Comparison of ENCODE assay signal across 8 cellular contexts in genomic region chr1:45802343-45803298, GRCh38. TPM values are rescaled to one million over a fixed set of nuclear protein-coding genes. Genes with fewer than 3 reads are reported as not detected.
A peak's percentile ranks its signal among the peaks of the same experiment; 100 is the strongest.
DNase-seq lines count a peak whose midpoint lies in the region; ATAC-seq and TF ChIP-seq lines count a peak whose summit lies in the region.

No MANE protein-coding gene starts in this region.

- no peaks in the 10 kb centered on the region for H3K9me3 Mint-ChIP-seq in activated naive CD4-positive, alpha-beta T cell treated with anti-CD3 and anti-CD28 coated beads, Interleukin-2, amount 50 U/mL, for 72 hours

- H3K36me3 ChIP-seq in DOHH2 (ENCODE audit: control insufficient read depth, low read length) (peaks cover 35% of the 10 kb centered on the region), neuron (ENCODE audit: insufficient read depth, low read length) (peaks cover 9% of the 10 kb centered on the region)

- H3F3A ChIP-seq in DOHH2 (ENCODE audit: control insufficient read depth, insufficient read depth), result no peaks in the 10 kb centered on the region

- peak; percentile 31 for ATAC-seq in HG02798 (IDR thresholded peaks at IDR 0.05; ENCODE audit: poor library complexity, unreplicated experiment)
- ATAC-seq in activated naive CD4-positive, alpha-beta T cell treated with anti-CD3 and anti-CD28 coated beads, Interleukin-2, amount 50 U/mL, for 72 hours, result peak in 1 of 2 donors; percentile 90
- ATAC-seq in HG02623 (IDR thresholded peaks at IDR 0.05; ENCODE audit: unreplicated experiment), result no peak
- ATAC-seq in GM19324 (IDR thresholded peaks at IDR 0.05; ENCODE audit: low FRiP score, unreplicated experiment), result no peak

- peak overlapping the region; percentile 97 for H2AFZ ChIP-seq in neuron (ENCODE audit: low read depth, low read length)

- peak; percentile 68 for DNase-seq in NCI-H748 (lab: John Stamatoyannopoulos, UW; ENCODE audit: unreplicated experiment)
- DNase-seq in activated naive CD4-positive, alpha-beta T cell treated with anti-CD3 and anti-CD28 coated beads, Interleukin-2, amount 50 U/mL, for 72 hours (ENCODE audit: low spot score in 2 of 2), result peak; percentile 15 to 75
- DNase-seq in glomerular endothelial cell (ENCODE audit: extremely low read depth, low read depth, low spot score), result peak; percentile 34

- H3K4me2 ChIP-seq in DOHH2 (ENCODE audit: low read length), result peak overlapping the region; percentile 77

- H3K27me3 ChIP-seq in DOHH2 (ENCODE audit: control insufficient read depth, low read length) (no peaks in the 10 kb centered on the region), neuron (ENCODE audit: insufficient read depth, low read length) (no peaks in the 10 kb centered on the region)

- H3K79me2 ChIP-seq in DOHH2 (ENCODE audit: control insufficient read depth, low read length), result peaks cover 43% of the 10 kb centered on the region

- TF ChIP-seq CTCF in DOHH2 (IDR thresholded peaks at IDR 0.05; ENCODE audit: low read depth, low read length, poor library complexity, severe bottlenecking), result no peak

- no peaks in the 10 kb centered on the region for H3K9me2 ChIP-seq in DOHH2 (replicated peaks; ENCODE audit: control insufficient read depth, low read length)

- H3K27ac ChIP-seq in DOHH2 (ENCODE audit: low read depth, low read length), result peak overlapping the region; percentile 55

- H3K4me3 ChIP-seq in DOHH2 (ENCODE audit: low read length) (peak overlapping the region; percentile 93), neuron (ENCODE audit: low read length) (peak overlapping the region; percentile 60)

- peak overlapping the region; percentile 83 to 87 for H3K27ac Mint-ChIP-seq in activated naive CD4-positive, alpha-beta T cell treated with anti-CD3 and anti-CD28 coated beads, Interleukin-2, amount 50 U/mL, for 72 hours

- peaks cover 13 to 20% of the 10 kb centered on the region in 2 donors for H3K36me3 Mint-ChIP-seq in activated naive CD4-positive, alpha-beta T cell treated with anti-CD3 and anti-CD28 coated beads, Interleukin-2, amount 50 U/mL, for 72 hours

- H3K9me3 ChIP-seq in DOHH2 (ENCODE audit: control insufficient read depth, insufficient read depth, low read length) (no peaks in the 10 kb centered on the region), neuron (ENCODE audit: low read length) (no peaks in the 10 kb centered on the region)

- H4K20me1 ChIP-seq in DOHH2 (ENCODE audit: control insufficient read depth, insufficient read depth, low read depth, low read length), result peaks cover 12% of the 10 kb centered on the region

- H3K4me1 ChIP-seq in DOHH2 (ENCODE audit: control insufficient read depth, low read length) (peaks cover 41% of the 10 kb centered on the region), neuron (ENCODE audit: insufficient read depth, low read length) (peaks cover 25% of the 10 kb centered on the region)

RNA-seq across cellular contexts. Expression of gene MAST2, which starts 0.8 kb away (rescaled TPM):
- total RNA-seq in activated naive CD4-positive, alpha-beta T cell treated with anti-CD3 and anti-CD28 coated beads, Interleukin-2, amount 50 U/mL, for 72 hours, result 10 to 100 TPM; 22.3 to 39.6 TPM
- total RNA-seq in glomerular endothelial cell, result 23.1 and 34.2 TPM in 2 replicates

RNA-seq across cellular contexts. Expression of gene IPP, which starts 52.2 kb away (rescaled TPM):
- 10 to 100 TPM; 13.8 to 16.3 TPM for total RNA-seq in activated naive CD4-positive, alpha-beta T cell treated with anti-CD3 and anti-CD28 coated beads, Interleukin-2, amount 50 U/mL, for 72 hours
- 6.2 and 6.6 TPM in 2 replicates for total RNA-seq in glomerular endothelial cell
